In the genomic region with DNA sequence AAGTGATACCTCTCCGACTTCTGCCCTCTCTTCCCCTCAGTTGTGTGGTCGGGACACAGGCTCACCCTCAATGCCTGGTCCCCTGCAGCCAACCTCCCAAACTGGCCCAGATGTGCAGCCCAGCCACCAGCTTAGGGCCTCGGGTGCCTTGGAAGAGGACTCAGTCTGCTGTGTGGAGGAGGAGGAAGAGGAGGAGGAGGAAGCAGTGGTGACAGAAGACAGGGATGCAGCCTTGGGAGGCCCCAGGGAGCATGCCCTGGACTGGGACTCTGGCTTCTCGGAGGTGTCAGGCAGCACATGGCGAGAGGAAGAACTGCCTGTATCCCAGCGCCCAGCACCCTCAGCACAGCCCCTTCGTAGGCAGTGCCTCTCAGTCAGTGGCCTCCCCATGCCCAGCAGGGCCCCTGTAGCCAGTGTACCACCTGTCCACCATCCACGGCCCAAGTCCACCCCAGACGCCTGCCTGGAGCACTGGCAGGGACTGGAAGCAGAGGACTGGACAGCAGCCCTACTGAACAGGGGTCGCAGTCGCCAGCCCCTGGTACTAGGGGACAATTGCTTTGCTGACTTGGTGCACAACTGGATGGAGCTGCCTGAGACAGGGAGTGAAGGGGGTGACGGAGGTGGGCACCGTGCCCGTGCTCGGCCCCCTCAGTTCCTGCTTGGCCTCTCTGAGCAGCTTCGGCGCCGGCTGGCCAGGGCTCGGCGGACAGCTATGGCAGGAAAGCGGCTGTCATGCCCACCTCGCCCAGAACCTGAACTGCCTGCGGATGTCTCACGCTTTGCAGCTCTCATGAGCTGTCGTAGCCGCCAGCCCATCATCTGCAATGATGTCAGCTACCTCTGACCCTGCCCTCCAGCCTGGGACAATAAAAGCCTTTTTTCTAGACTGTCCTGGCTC, we compare ENCODE assay signal across 6 cellular contexts. TPM values are rescaled to one million over a fixed set of nuclear protein-coding genes. Genes with fewer than 3 reads are reported as not detected.
DNase-seq lines count a peak whose midpoint lies in the region; TF ChIP-seq lines count a peak whose summit lies in the region.

No MANE protein-coding gene starts in this region.

- H3K4me1 ChIP-seq in rectal smooth muscle tissue (ENCODE audit: control insufficient read depth, insufficient read depth, low read length): peaks cover 5% of the 10 kb centered on the region

- DNase-seq in Jurkat, Clone E6-1 (ENCODE audit: low read depth, low spot score): no peak
- DNase-seq in coronary artery (ENCODE audit: low spot score): no peak
- no peak for DNase-seq in NCI-H128 (lab: John Stamatoyannopoulos, UW; ENCODE audit: unreplicated experiment)
- no peak for DNase-seq in NCI-H1092 treated with DMSO at 0.1 percent for 48 hours (lab: John Stamatoyannopoulos, UW)
- no peak for DNase-seq in GM13976 (ENCODE audit: low spot score)

- in situ Hi-C loops in GM13976 (cut with MboI; ENCODE audit: low sequenced_read_pairs, unreplicated experiment): no loop called here

- no peak overlapping the region for H3K9ac ChIP-seq in rectal smooth muscle tissue (ENCODE audit: low read length)

- TF ChIP-seq CTCF in coronary artery (IDR thresholded peaks at IDR 0.05) (no peak), GM13976 (IDR thresholded peaks at IDR 0.05; ENCODE audit: borderline replicate concordance, control extremely low read depth, extremely low read depth, insufficient read depth, missing control alignments) (no peak)

- H3K27me3 ChIP-seq in rectal smooth muscle tissue (ENCODE audit: control insufficient read depth, insufficient read depth, low read length): no peaks in the 10 kb centered on the region

- H3K36me3 ChIP-seq in rectal smooth muscle tissue (ENCODE audit: control insufficient read depth, insufficient read depth, low read length): no peaks in the 10 kb centered on the region

- H3K27ac ChIP-seq in coronary artery: peak overlapping the region; percentile 89 to 98
- no peak overlapping the region for H3K27ac ChIP-seq in rectal smooth muscle tissue (ENCODE audit: low read depth, low read length)

- peak overlapping the region; percentile 83 for H3K4me3 ChIP-seq in Jurkat, Clone E6-1 (ENCODE audit: low read length)
- peak overlapping the region; percentile 93 for H3K4me3 ChIP-seq in coronary artery
- H3K4me3 ChIP-seq in rectal smooth muscle tissue (ENCODE audit: low read length): peak overlapping the region; percentile 69

RNA-seq across cellular contexts. Expression of gene INKA1, which starts 1.3 kb away (rescaled TPM):
- 3.4 TPM for polyA plus RNA-seq in Jurkat, Clone E6-1 (2012; ENCODE audit: insufficient read depth, insufficient read length)

RNA-seq across cellular contexts. Expression of gene CDHR4, which starts 4.7 kb away (rescaled TPM):
- not detected for polyA plus RNA-seq in Jurkat, Clone E6-1 (2012; ENCODE audit: insufficient read depth, insufficient read length)

RNA-seq across cellular contexts. Expression of gene UBA7, which starts 9.4 kb away (rescaled TPM):
- 3.9 TPM for polyA plus RNA-seq in Jurkat, Clone E6-1 (2012; ENCODE audit: insufficient read depth, insufficient read length)

RNA-seq across cellular contexts. Expression of gene IP6K1, which starts 18.0 kb away (rescaled TPM):
- 39.8 TPM for polyA plus RNA-seq in Jurkat, Clone E6-1 (2012; ENCODE audit: insufficient read depth, insufficient read length)

RNA-seq across cellular contexts. Expression of gene TRAIP, which starts 52.0 kb away (rescaled TPM):
- 38.4 TPM for polyA plus RNA-seq in Jurkat, Clone E6-1 (2012; ENCODE audit: insufficient read depth, insufficient read length)
